ENCODE assay signal across 1 cellular context in genomic region chr5:52783226-52783959, GRCh38.
TF ChIP-seq lines count a peak whose summit lies in the region.

No MANE protein-coding gene starts in this region.

TF ChIP-seq in HepG2, 621 proteins besides CTCF, POLR2A, EP300 and RAD21:
- TF ChIP-seq MTA3 (CRISPR knock-in tag; IDR thresholded peaks at IDR 0.05), result no peak
- peak; percentile 59 for TF ChIP-seq CEBPB (IDR thresholded peaks at IDR 0.05; ENCODE audit: borderline replicate concordance, low read depth, low read length)
- TF ChIP-seq NR2F6 (IDR thresholded peaks at IDR 0.05), result no peak
- TF ChIP-seq NR2F6 (CRISPR knock-in tag; IDR thresholded peaks at IDR 0.05), result no peak
- TF ChIP-seq ZNF567 (CRISPR knock-in tag; IDR thresholded peaks at IDR 0.05; ENCODE audit: borderline replicate concordance), result no peak
- TF ChIP-seq ZBTB25 (CRISPR knock-in tag; IDR thresholded peaks at IDR 0.05), result no peak
- TF ChIP-seq ZSCAN5A (CRISPR knock-in tag; IDR thresholded peaks at IDR 0.05; ENCODE audit: borderline replicate concordance), result no peak
- TF ChIP-seq ZGPAT (CRISPR knock-in tag; IDR thresholded peaks at IDR 0.05), result no peak
- TF ChIP-seq SOX5 (CRISPR knock-in tag; IDR thresholded peaks at IDR 0.05; ENCODE audit: borderline replicate concordance), result no peak
